Comparison of ENCODE assay signal across 20 cellular contexts in the genomic region with DNA sequence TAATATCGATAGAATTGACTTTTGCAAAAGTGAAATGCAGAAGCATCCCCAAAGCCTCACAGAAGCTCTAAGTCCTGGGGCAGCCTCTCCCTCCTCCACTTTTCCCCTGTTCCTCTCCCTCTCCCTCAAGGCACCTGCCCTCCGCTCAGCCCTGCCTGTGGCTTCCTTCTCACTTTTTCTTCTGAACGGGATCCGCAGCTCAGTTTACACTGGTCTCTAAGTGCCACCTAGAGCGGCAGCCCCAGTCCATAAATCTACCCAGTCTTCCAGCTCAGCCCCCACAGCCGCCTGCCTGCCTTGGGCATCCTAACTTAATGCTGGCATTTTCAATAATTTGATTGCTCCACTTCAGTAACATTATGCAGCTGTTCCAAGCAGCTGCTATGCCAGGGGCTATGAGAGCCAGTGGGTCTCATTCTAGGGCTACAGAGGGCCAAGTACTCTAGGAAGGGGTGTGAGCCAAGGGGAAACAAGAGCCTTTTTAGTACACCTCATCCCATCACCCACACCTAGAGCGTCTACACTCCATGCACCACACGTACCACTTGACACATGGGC.
"Had no signal": no experiment of that assay in that cellular context is flagged by ENCODE, and none has a peak within 500 bp of the region (broad histone marks: within the 10 kb centered on the region; RNA-seq: fewer than 3 reads in every experiment).

No MANE protein-coding gene starts in this region.

- H3K9me3 Mint-ChIP-seq: activated naive CD4-positive, alpha-beta T cell treated with anti-CD3 and anti-CD28 coated beads, Interleukin-2, amount 50 U/mL, for 72 hours; activated T-helper 1 cell treated with anti-CD3 and anti-CD28 coated beads, Interleukin-12 subunit alpha, Interleukin-12 subunit beta, Interleukin-2, Interleukin-4 antibody, amounts not matched to agents 30 ng/mL and 10 ng/mL and 1 ng/mL, durations not matched to agents 14 hours and 24 hours and 36 hours; stimulated activated naive CD8-positive, alpha-beta T cell treated with anti-CD3 and anti-CD28 coated beads, Interleukin-15, Interleukin-2, amounts not matched to agents 100 ng/mL and 50 ng/mL, for 24 hours had no signal

- H3K4me1 ChIP-seq: gastrocnemius medialis, psoas muscle, vagina had no signal

- H3K36me3 Mint-ChIP-seq: activated naive CD4-positive, alpha-beta T cell treated with anti-CD3 and anti-CD28 coated beads, Interleukin-2, amount 50 U/mL, for 72 hours; naive B cell had no signal

- H3K27me3 ChIP-seq: ovary, vagina had no signal

- H3K36me3 ChIP-seq: gastrocnemius medialis, left ventricle myocardium inferior, ovary, vagina had no signal

- DNase-seq: activated CD4-positive, alpha-beta T cell treated with anti-CD3 and anti-CD28 coated beads, Interleukin-2, amount 50 U/mL, for 4 hours; activated gamma-delta T cell treated with Interleukin-2 at 50 U/mL for 16 hours; amniotic stem cell; effector CD8-positive, alpha-beta T cell; gastrocnemius medialis; head of caudate nucleus; left ventricle myocardium inferior; mammary epithelial cell; naive B cell; ovary; psoas muscle; right cardiac atrium; stimulated activated CD4-positive, alpha-beta T cell treated with anti-CD3 and anti-CD28 coated beads, Interleukin-15, amount 100 ng/mL, for 24 hours; stimulated activated CD4-positive, alpha-beta T cell treated with anti-CD3 and anti-CD28 coated beads, Interleukin-2, amount 100 ng/mL, for 48 hours; trophoblast cell had no signal

- H3K9me3 ChIP-seq: gastrocnemius medialis, left ventricle myocardium inferior, ovary, psoas muscle, vagina had no signal

- H3K27ac Mint-ChIP-seq: activated T-helper 1 cell treated with anti-CD3 and anti-CD28 coated beads, Interleukin-12 subunit alpha, Interleukin-12 subunit beta, Interleukin-2, Interleukin-4 antibody, amounts not matched to agents 30 ng/mL and 10 ng/mL and 1 ng/mL, durations not matched to agents 14 hours and 24 hours and 36 hours; stimulated activated naive CD8-positive, alpha-beta T cell treated with anti-CD3 and anti-CD28 coated beads, Interleukin-15, Interleukin-2, amounts not matched to agents 100 ng/mL and 50 ng/mL, for 24 hours had no signal

- H3K27ac ChIP-seq: gastrocnemius medialis, left ventricle myocardium inferior, ovary, psoas muscle, skin epidermis, vagina had no signal

- H3K4me3 ChIP-seq: gastrocnemius medialis, left ventricle myocardium inferior, ovary, psoas muscle, skin epidermis, vagina had no signal
